8 cellular contexts compared by ENCODE assay signal in genomic region chr14:23364604-23365352, GRCh38. TPM values are rescaled to one million over a fixed set of nuclear protein-coding genes. Genes with fewer than 3 reads are reported as not detected.
DNase-seq lines count a peak whose midpoint lies in the region; ATAC-seq lines count a peak whose summit lies in the region.

Gene EFS (minus strand): TSS chr14:23365172. CDS start chr14:23365025, 147 bp downstream.

- peak within 1 kb of the TSS; percentile 27 for H3K4me3 Mint-ChIP-seq in activated T-helper 17 cell treated with anti-CD3 and anti-CD28 coated beads, Interleukin-2, amount 50 U/mL, for 72 hours

- peak within 1 kb of the TSS; percentile 87 for H3K23ac ChIP-seq in neuronal stem cell (ENCODE audit: low read depth, low read length, poor library complexity)

- WGBS in neuronal stem cell (ENCODE audit: extremely low coverage in 2 of 2, insufficient read length in 2 of 2, insufficient replicate concordance in 1 of 2), 2 donors, result no CpG with 5 or more reads among the region's 44 CpGs

- DNase-seq in AG08395 (ENCODE audit: low spot score) (peak; percentile 69), cardiac septum (ENCODE audit: low spot score) (peak; percentile 72), neuronal stem cell (ENCODE audit: low spot score) (peak; percentile 76), G401 (ENCODE audit: low spot score) (no peak), HT-29 (ENCODE audit: low spot score) (no peak)
- DNase-seq in activated naive CD4-positive, alpha-beta T cell treated with anti-CD3 and anti-CD28 coated beads, Interleukin-2, amount 50 U/mL, for 16 hours, result no peak

- H3K4me2 ChIP-seq in neuronal stem cell (ENCODE audit: insufficient read depth, low read length, poor library complexity, severe bottlenecking), result peak within 1 kb of the TSS; percentile 87

- peaks cover 14 to 42% of the 10 kb centered on the region in 2 donors for H3K36me3 ChIP-seq in neuronal stem cell (replicated peaks in 1 of 2; ENCODE audit: control insufficient read depth in 2 of 2, insufficient read depth in 2 of 2, low read length in 2 of 2)

- ATAC-seq in activated T-helper 17 cell treated with anti-CD3 and anti-CD28 coated beads, Interleukin-2, amount 50 U/mL, for 72 hours (replicated peaks), result no peak
- ATAC-seq in GM21619 (IDR thresholded peaks at IDR 0.05; ENCODE audit: unreplicated experiment), result no peak

- intact Hi-C loops in cardiac septum (cut with DNase I), result loop anchor here (10.0 kb wide), 1 partner anchor 100 kb away; no protein-coding TSS in a partner anchor

- H3K27ac Mint-ChIP-seq in activated T-helper 17 cell treated with anti-CD3 and anti-CD28 coated beads, Interleukin-2, amount 50 U/mL, for 72 hours, result no peak within 1 kb of the TSS

- peak within 1 kb of the TSS; percentile 99 for H3K18ac ChIP-seq in neuronal stem cell (ENCODE audit: low read length)

- in situ Hi-C loops in G401 (cut with HindIII; ENCODE audit: low sequenced_read_pairs), result no loop called here

- H2AK5ac ChIP-seq in neuronal stem cell (ENCODE audit: low read depth, low read length), result peak within 1 kb of the TSS; percentile 99

- H3K27ac ChIP-seq in neuronal stem cell (replicated peaks; ENCODE audit: low read length), result peak within 1 kb of the TSS; percentile 96

- H3K79me1 ChIP-seq in neuronal stem cell (ENCODE audit: low read depth, low read length), result peaks cover 5% of the 10 kb centered on the region

- H3K4me1 ChIP-seq in neuronal stem cell (ENCODE audit: control insufficient read depth in 2 of 2, insufficient read depth in 1 of 2, low read depth in 1 of 2, low read length in 2 of 2), result peaks cover 12 to 17% of the 10 kb centered on the region in 2 donors

- no peaks in the 10 kb centered on the region for H3K36me3 Mint-ChIP-seq in activated T-helper 17 cell treated with anti-CD3 and anti-CD28 coated beads, Interleukin-2, amount 50 U/mL, for 72 hours (ENCODE audit: low read depth)

- peak within 1 kb of the TSS; percentile 83 for H4K91ac ChIP-seq in neuronal stem cell (ENCODE audit: low read depth, low read length, poor library complexity)

- peak within 1 kb of the TSS; percentile 91 to 94 for H3K4me3 ChIP-seq in neuronal stem cell (ENCODE audit: low read length in 2 of 2)

- peak within 1 kb of the TSS; percentile 63 for H2BK12ac ChIP-seq in neuronal stem cell (ENCODE audit: low read length)

- no peaks in the 10 kb centered on the region for H3K9me3 Mint-ChIP-seq in activated T-helper 17 cell treated with anti-CD3 and anti-CD28 coated beads, Interleukin-2, amount 50 U/mL, for 72 hours

- H3K4me1 Mint-ChIP-seq in activated T-helper 17 cell treated with anti-CD3 and anti-CD28 coated beads, Interleukin-2, amount 50 U/mL, for 72 hours, result no peaks in the 10 kb centered on the region

- H2BK5ac ChIP-seq in neuronal stem cell (ENCODE audit: low read length), result peak within 1 kb of the TSS; percentile 96

- peaks cover 0 to 15% (median 0%) of the 10 kb centered on the region in 3 experiments for H3K27me3 ChIP-seq in neuronal stem cell (ENCODE audit: control insufficient read depth in 3 of 3, insufficient read depth in 3 of 3, low read depth in 1 of 3, low read length in 3 of 3)

- H4K8ac ChIP-seq in neuronal stem cell (ENCODE audit: low read depth, low read length), result peak within 1 kb of the TSS; percentile 66

- H3K9me3 ChIP-seq in neuronal stem cell (replicated peaks in 1 of 2; ENCODE audit: control insufficient read depth in 2 of 2, insufficient read depth in 1 of 2, low read depth in 1 of 2, low read length in 2 of 2), result no peaks in the 10 kb centered on the region

- H2BK15ac ChIP-seq in neuronal stem cell (ENCODE audit: low read length), result peak within 1 kb of the TSS; percentile 68

- peak within 1 kb of the TSS; percentile 99 for H3K14ac ChIP-seq in neuronal stem cell (ENCODE audit: low read length)

- peak within 1 kb of the TSS; percentile 99 for H3K9ac ChIP-seq in neuronal stem cell (ENCODE audit: low read depth, low read length, poor library complexity)

- peaks cover 36% of the 10 kb centered on the region for H3K27me3 Mint-ChIP-seq in activated T-helper 17 cell treated with anti-CD3 and anti-CD28 coated beads, Interleukin-2, amount 50 U/mL, for 72 hours

- peak within 1 kb of the TSS; percentile 85 for H2BK120ac ChIP-seq in neuronal stem cell (ENCODE audit: low read depth, low read length)

- peak within 1 kb of the TSS; percentile 80 for H3K4ac ChIP-seq in neuronal stem cell (ENCODE audit: low read length)

- H2AFZ ChIP-seq in neuronal stem cell (ENCODE audit: low read length), result peak within 1 kb of the TSS; percentile 93

RNA-seq across cellular contexts. Expression of gene EFS, which starts in this region (rescaled TPM):
- total RNA-seq in activated T-helper 17 cell treated with anti-CD3 and anti-CD28 coated beads, Interleukin-2, amount 50 U/mL, for 72 hours, result not detected
- 3.7 TPM for total RNA-seq in cardiac septum
- polyA plus RNA-seq in neuronal stem cell (2013, experiment 1 of 2), result 74.5 TPM
- 74.5 TPM for polyA plus RNA-seq in neuronal stem cell (2013, experiment 2 of 2)
- not detected in 2 replicates for total RNA-seq in G401 (2014; rRNA removed; shearing (Covaris generic))
- total RNA-seq in HT-29 (2014; rRNA removed; shearing (Covaris generic)), result not detected in 2 replicates

Comparison
In these comparisons a context has a peak if more than half of its experiments do, and no peak if none do; other contexts are left out.
1. DNase-seq: peak in AG08395 (single experiment), cardiac septum (single experiment) and neuronal stem cell (single experiment); none in G401 (single experiment), HT-29 (single experiment) and activated naive CD4-positive, alpha-beta T cell treated with anti-CD3 and anti-CD28 coated beads, Interleukin-2, amount 50 U/mL, for 16 hours (single experiment).